ENCODE assay signal across 27 cellular contexts in the genomic region with DNA sequence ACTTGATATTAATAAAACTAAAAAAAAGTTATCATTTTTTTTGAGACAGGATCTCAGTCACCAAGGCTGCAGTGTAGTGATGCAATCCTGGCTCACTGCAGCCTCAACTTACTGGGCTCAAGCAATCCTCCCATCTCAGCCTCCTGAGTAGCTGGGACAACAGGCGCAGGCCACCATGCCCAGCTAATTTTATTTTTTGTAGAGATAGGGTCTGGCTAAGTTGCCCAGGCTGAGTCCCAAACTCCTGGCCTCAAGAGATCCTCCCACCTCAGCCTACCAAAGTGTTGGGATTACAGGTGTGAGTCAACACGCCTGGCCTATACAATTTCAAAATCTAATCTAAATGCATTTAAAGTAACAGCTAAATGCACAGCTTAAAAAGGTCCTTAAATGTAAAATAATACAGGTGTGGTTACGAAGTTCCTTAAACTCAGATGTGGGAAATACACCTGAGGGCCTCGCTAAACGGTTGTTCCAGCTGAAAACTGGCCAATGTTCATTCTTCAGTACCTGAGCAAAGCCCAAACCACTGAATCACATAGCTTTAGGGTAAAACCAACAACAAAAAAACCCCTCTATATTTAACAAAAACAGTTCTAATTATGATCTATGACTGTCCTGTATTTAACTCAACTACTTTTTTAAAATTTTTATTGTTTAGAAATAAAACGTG. TPM values are rescaled to one million over a fixed set of nuclear protein-coding genes. Genes with fewer than 3 reads are reported as not detected.
"Had no signal": no experiment of that assay in that cellular context is flagged by ENCODE, and none has a peak within 500 bp of the region (broad histone marks: within the 10 kb centered on the region; RNA-seq: fewer than 3 reads in every experiment).

No MANE protein-coding gene starts in this region.

- H3K4me3 ChIP-seq: ascending aorta, esophagus squamous epithelium, ovary, skin epidermis had no signal

- H3K4me3 Mint-ChIP-seq: activated CD4-positive, alpha-beta T cell treated with anti-CD3 and anti-CD28 coated beads, Interleukin-2, amount 10 ng/mL, durations not matched to agents 7 days and 5 days; activated CD8-positive, alpha-beta T cell treated with anti-CD3 and anti-CD28 coated beads, Interleukin-2, amount 10 ng/mL, durations not matched to agents 7 days and 5 days; activated naive CD4-positive, alpha-beta T cell treated with anti-CD3 and anti-CD28 coated beads, Interleukin-2, amount 10 ng/mL, durations not matched to agents 7 days and 5 days; activated naive CD8-positive, alpha-beta T cell treated with anti-CD3 and anti-CD28 coated beads, Interleukin-2, amount 10 ng/mL, durations not matched to agents 7 days and 5 days; brain; mesothelial cell of epicardium; naive B cell; nephron progenitor cell; stimulated activated effector memory CD8-positive, alpha-beta T cell treated with anti-CD3 and anti-CD28 coated beads, Interleukin-12 subunit alpha, Interleukin-12 subunit beta, amount 100 ng/mL, for 72 hours; stimulated activated naive CD8-positive, alpha-beta T cell treated with anti-CD3 and anti-CD28 coated beads, Interleukin-15, amount 100 ng/mL, for 72 hours; T-helper 17 cell had no signal

- H3K4me1 Mint-ChIP-seq: mesothelial cell of epicardium had no signal

- H3K9me3 Mint-ChIP-seq: activated CD4-positive, alpha-beta T cell treated with anti-CD3 and anti-CD28 coated beads, Interleukin-2, amount 10 ng/mL, durations not matched to agents 7 days and 5 days; activated naive CD4-positive, alpha-beta T cell treated with anti-CD3 and anti-CD28 coated beads, Interleukin-2, amount 10 ng/mL, durations not matched to agents 7 days and 5 days; activated naive CD8-positive, alpha-beta T cell treated with anti-CD3 and anti-CD28 coated beads, Interleukin-2, amount 10 ng/mL, durations not matched to agents 7 days and 5 days; brain; mesothelial cell of epicardium; naive B cell; nephron progenitor cell; stimulated activated effector memory CD8-positive, alpha-beta T cell treated with anti-CD3 and anti-CD28 coated beads, Interleukin-12 subunit alpha, Interleukin-12 subunit beta, amount 100 ng/mL, for 72 hours; stimulated activated naive CD8-positive, alpha-beta T cell treated with anti-CD3 and anti-CD28 coated beads, Interleukin-15, amount 100 ng/mL, for 72 hours had no signal

- H3K9me3 ChIP-seq: ascending aorta, esophagus squamous epithelium, neutrophil, ovary had no signal

- DNase-seq: activated CD4-positive, alpha-beta T cell treated with anti-CD3 and anti-CD28 coated beads for 1 hour; activated CD4-positive, alpha-beta T cell treated with anti-CD3 and anti-CD28 coated beads, Interleukin-2, amount 10 ng/mL, durations not matched to agents 7 days and 5 days; activated CD8-positive, alpha-beta T cell treated with anti-CD3 and anti-CD28 coated beads, Interleukin-2, amount 10 ng/mL, durations not matched to agents 7 days and 5 days; activated gamma-delta T cell; activated naive CD4-positive, alpha-beta T cell treated with anti-CD3 and anti-CD28 coated beads, Interleukin-2, amount 10 ng/mL, durations not matched to agents 7 days and 5 days; activated naive CD8-positive, alpha-beta T cell treated with anti-CD3 and anti-CD28 coated beads, Interleukin-2, amount 10 ng/mL, durations not matched to agents 7 days and 5 days; caudate nucleus; cortex of kidney; esophagus squamous epithelium; left ventricle myocardium superior; naive B cell; nephron progenitor cell; ovary; stimulated activated CD4-positive, alpha-beta T cell treated with anti-CD3 and anti-CD28 coated beads, Interleukin-4, amount 100 ng/mL, for 24 hours; stimulated activated naive CD8-positive, alpha-beta T cell treated with anti-CD3 and anti-CD28 coated beads, Interleukin-15, amount 100 ng/mL, for 72 hours; substantia nigra; T-helper 17 cell; T1000 had no signal

- H3K27ac Mint-ChIP-seq: activated CD4-positive, alpha-beta T cell treated with anti-CD3 and anti-CD28 coated beads, Interleukin-2, amount 10 ng/mL, durations not matched to agents 7 days and 5 days; activated CD8-positive, alpha-beta T cell treated with anti-CD3 and anti-CD28 coated beads, Interleukin-2, amount 10 ng/mL, durations not matched to agents 7 days and 5 days; activated naive CD4-positive, alpha-beta T cell treated with anti-CD3 and anti-CD28 coated beads, Interleukin-2, amount 10 ng/mL, durations not matched to agents 7 days and 5 days; activated naive CD8-positive, alpha-beta T cell treated with anti-CD3 and anti-CD28 coated beads, Interleukin-2, amount 10 ng/mL, durations not matched to agents 7 days and 5 days; brain; mesothelial cell of epicardium; nephron progenitor cell; progenitor cell of endocrine pancreas; stimulated activated effector memory CD8-positive, alpha-beta T cell treated with anti-CD3 and anti-CD28 coated beads, Interleukin-12 subunit alpha, Interleukin-12 subunit beta, amount 100 ng/mL, for 72 hours; T-helper 17 cell had no signal

- ATAC-seq: activated CD8-positive, alpha-beta T cell treated with anti-CD3 and anti-CD28 coated beads, Interleukin-2, amount 10 ng/mL, durations not matched to agents 7 days and 5 days; left ventricle myocardium superior; sciatic nerve; stimulated activated effector memory CD8-positive, alpha-beta T cell treated with anti-CD3 and anti-CD28 coated beads, Interleukin-12 subunit alpha, Interleukin-12 subunit beta, amount 100 ng/mL, for 72 hours; stimulated activated naive CD8-positive, alpha-beta T cell treated with anti-CD3 and anti-CD28 coated beads, Interleukin-15, amount 100 ng/mL, for 72 hours; T-helper 17 cell had no signal

- H3K27ac ChIP-seq: ascending aorta, esophagus squamous epithelium, neutrophil, ovary had no signal

- H3K36me3 ChIP-seq: ovary had no signal

- FAIRE-seq: frontal cortex had no signal

- H3K27me3 Mint-ChIP-seq: activated CD4-positive, alpha-beta T cell treated with anti-CD3 and anti-CD28 coated beads, Interleukin-2, amount 10 ng/mL, durations not matched to agents 7 days and 5 days; activated naive CD4-positive, alpha-beta T cell treated with anti-CD3 and anti-CD28 coated beads, Interleukin-2, amount 10 ng/mL, durations not matched to agents 7 days and 5 days; activated naive CD8-positive, alpha-beta T cell treated with anti-CD3 and anti-CD28 coated beads, Interleukin-2, amount 10 ng/mL, durations not matched to agents 7 days and 5 days; brain; naive B cell; progenitor cell of endocrine pancreas; stimulated activated naive CD8-positive, alpha-beta T cell treated with anti-CD3 and anti-CD28 coated beads, Interleukin-15, amount 100 ng/mL, for 72 hours; T-helper 17 cell had no signal

- H3K27me3 ChIP-seq: ascending aorta, esophagus squamous epithelium, neutrophil, ovary had no signal

RNA-seq across cellular contexts. Expression of a gene that starts 51.1 kb away (rescaled TPM):
- total RNA-seq: ascending aorta, frontal cortex had no signal
